24 cellular contexts compared by ENCODE assay signal in the genomic region with DNA sequence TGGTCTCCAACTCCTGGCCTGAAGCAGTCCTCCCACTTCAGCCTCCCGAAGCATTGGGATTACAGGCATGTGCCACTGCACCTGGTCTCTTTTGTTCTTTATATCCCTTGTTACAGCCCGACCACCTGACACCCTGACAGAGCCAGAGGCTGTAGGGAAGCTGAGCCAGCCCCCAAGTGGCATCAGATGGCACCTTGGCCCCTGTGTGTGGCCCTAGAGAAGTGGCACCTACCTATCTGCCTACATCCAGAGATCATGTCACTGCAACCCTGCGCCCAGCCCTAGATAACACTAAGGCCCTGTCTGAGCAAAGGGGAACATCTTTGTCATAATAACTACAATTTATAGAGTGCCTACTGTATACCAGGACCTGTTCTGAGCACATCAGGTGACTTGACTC.
DNase-seq lines count a peak whose midpoint lies in the region; ATAC-seq and TF ChIP-seq lines count a peak whose summit lies in the region.
"Had no signal": no experiment of that assay in that cellular context is flagged by ENCODE, and none has a peak within 500 bp of the region (broad histone marks: within the 10 kb centered on the region; RNA-seq: fewer than 3 reads in every experiment).

No MANE protein-coding gene starts in this region.

- no peak overlapping the region for H3K4me2 ChIP-seq in neural progenitor cell
- H3K4me2 ChIP-seq: A549; BLaER1 treated with 17β-estradiol and CSF1 and Interleukin-3, amounts not matched to agents 10 nM and 100 nM had no signal

- no peak overlapping the region for H3K27ac ChIP-seq in left ventricle myocardium inferior (replicated peaks)
- H3K27ac ChIP-seq in coronary artery: no peak overlapping the region
- H3K27ac ChIP-seq in neural progenitor cell: no peak overlapping the region
- H3K27ac ChIP-seq: 22Rv1; A549; BLaER1 treated with 17β-estradiol and CSF1 and Interleukin-3, amounts not matched to agents 10 nM and 100 nM had no signal

- TF ChIP-seq CTCF in left ventricle myocardium inferior (IDR thresholded peaks at IDR 0.05; ENCODE audit: borderline replicate concordance): no peak
- no peak for TF ChIP-seq CTCF in coronary artery (IDR thresholded peaks at IDR 0.05)
- TF ChIP-seq CTCF in neural progenitor cell (IDR thresholded peaks at IDR 0.05): no peak

- H3K9me3 ChIP-seq in left ventricle myocardium inferior (replicated peaks) (peaks cover 5% of the 10 kb centered on the region), neural progenitor cell (ENCODE audit: low read depth) (no peaks in the 10 kb centered on the region)
- H3K9me3 ChIP-seq: A549 had no signal

- H3K4me1 Mint-ChIP-seq in neural progenitor cell: peaks cover 5% of the 10 kb centered on the region
- H3K4me1 Mint-ChIP-seq in activated naive CD8-positive, alpha-beta T cell treated with anti-CD3 and anti-CD28 coated beads for 36 hours: no peaks in the 10 kb centered on the region
- H3K4me1 Mint-ChIP-seq: B cell; CD14-positive monocyte; CD4-positive, CD25-positive, alpha-beta regulatory T cell; CD8-positive, alpha-beta memory T cell had no signal

- peaks cover 7% of the 10 kb centered on the region for H3K9me3 Mint-ChIP-seq in neural progenitor cell
- H3K9me3 Mint-ChIP-seq in activated naive CD8-positive, alpha-beta T cell treated with anti-CD3 and anti-CD28 coated beads for 36 hours: no peaks in the 10 kb centered on the region

- H3K27ac Mint-ChIP-seq in neural progenitor cell: peak overlapping the region; percentile 70
- H3K27ac Mint-ChIP-seq in activated naive CD8-positive, alpha-beta T cell treated with anti-CD3 and anti-CD28 coated beads for 36 hours: no peak overlapping the region
- H3K27ac Mint-ChIP-seq: B cell; CD14-positive monocyte; CD4-positive, alpha-beta memory T cell; CD8-positive, alpha-beta memory T cell had no signal

- H3K4me3 Mint-ChIP-seq in neural progenitor cell: no peak overlapping the region
- no peak overlapping the region for H3K4me3 Mint-ChIP-seq in activated naive CD8-positive, alpha-beta T cell treated with anti-CD3 and anti-CD28 coated beads for 36 hours
- H3K4me3 Mint-ChIP-seq: B cell; CD14-positive monocyte; CD4-positive, alpha-beta memory T cell; CD4-positive, CD25-positive, alpha-beta regulatory T cell; CD8-positive, alpha-beta memory T cell had no signal

- H3F3A ChIP-seq in neural progenitor cell (ENCODE audit: low read depth): no peaks in the 10 kb centered on the region

- H4K20me1 ChIP-seq in neural progenitor cell (ENCODE audit: low read depth): no peaks in the 10 kb centered on the region

- H2AFZ ChIP-seq in neural progenitor cell (replicated peaks): no peak overlapping the region

- H3K27me3 ChIP-seq in left ventricle myocardium inferior (ENCODE audit: low read depth) (peaks cover 36% of the 10 kb centered on the region), neural progenitor cell (no peaks in the 10 kb centered on the region)
- H3K27me3 ChIP-seq: BLaER1 treated with 17β-estradiol and CSF1 and Interleukin-3, amounts not matched to agents 10 nM and 100 nM had no signal

- no peak for ATAC-seq in HG03469 (IDR thresholded peaks at IDR 0.05; ENCODE audit: unreplicated experiment)
- ATAC-seq: GM12878 had no signal

- H3K36me3 Mint-ChIP-seq in neural progenitor cell: no peaks in the 10 kb centered on the region
- H3K36me3 Mint-ChIP-seq in activated naive CD8-positive, alpha-beta T cell treated with anti-CD3 and anti-CD28 coated beads for 36 hours: no peaks in the 10 kb centered on the region
- H3K36me3 Mint-ChIP-seq: CD14-positive monocyte; CD4-positive, alpha-beta memory T cell; CD4-positive, CD25-positive, alpha-beta regulatory T cell; CD8-positive, alpha-beta memory T cell had no signal

- no peaks in the 10 kb centered on the region for H3K79me2 ChIP-seq in neural progenitor cell (ENCODE audit: low read depth)

- H3K36me3 ChIP-seq in left ventricle myocardium inferior (no peaks in the 10 kb centered on the region), neural progenitor cell (no peaks in the 10 kb centered on the region)
- H3K36me3 ChIP-seq: BLaER1 treated with 17β-estradiol and CSF1 and Interleukin-3, amounts not matched to agents 10 nM and 100 nM had no signal

- DNase-seq in cardiac septum (ENCODE audit: low spot score): peak; percentile 10
- DNase-seq in left ventricle myocardium inferior: no peak
- peak; percentile 38 for DNase-seq in coronary artery (ENCODE audit: low spot score)
- no peak for DNase-seq in neural progenitor cell (ENCODE audit: low spot score)
- no peak for DNase-seq in activated naive CD8-positive, alpha-beta T cell treated with anti-CD3 and anti-CD28 coated beads for 36 hours
- DNase-seq: AML-193; CD4-positive, alpha-beta memory T cell; CD4-positive, CD25-positive, alpha-beta regulatory T cell; CD8-positive, alpha-beta memory T cell; COR-L47; DMS 273 treated with DMSO at 0.1 percent for 48 hours; DMS153; DMS53; DMS79; DND-41; EL; GDM1 had no signal

- no peak overlapping the region for H3K4me3 ChIP-seq in left ventricle myocardium inferior
- H3K4me3 ChIP-seq in coronary artery: no peak overlapping the region
- no peak overlapping the region for H3K4me3 ChIP-seq in neural progenitor cell
- H3K4me3 ChIP-seq: A549; BLaER1 treated with 17β-estradiol and CSF1 and Interleukin-3, amounts not matched to agents 10 nM and 100 nM; GM12878 had no signal

- H3K4me1 ChIP-seq in left ventricle myocardium inferior: no peaks in the 10 kb centered on the region
- peaks cover 3% of the 10 kb centered on the region for H3K4me1 ChIP-seq in neural progenitor cell
- H3K4me1 ChIP-seq: A549; BLaER1 treated with 17β-estradiol and CSF1 and Interleukin-3, amounts not matched to agents 10 nM and 100 nM had no signal

- intact Hi-C loops in cardiac septum (cut with DNase I) (no loop called here), left ventricle myocardium inferior (cut with micrococcal nuclease) (no loop called here)

- H3K9ac ChIP-seq in neural progenitor cell: no peak overlapping the region
- H3K9ac ChIP-seq: BLaER1 treated with 17β-estradiol and CSF1 and Interleukin-3, amounts not matched to agents 10 nM and 100 nM had no signal

- peaks cover 4% of the 10 kb centered on the region for H3K27me3 Mint-ChIP-seq in neural progenitor cell (ENCODE audit: insufficient read depth, low read depth)
- H3K27me3 Mint-ChIP-seq in activated naive CD8-positive, alpha-beta T cell treated with anti-CD3 and anti-CD28 coated beads for 36 hours: peaks cover 10% of the 10 kb centered on the region
- H3K27me3 Mint-ChIP-seq: CD4-positive, CD25-positive, alpha-beta regulatory T cell had no signal

Comparison
In these comparisons a context has a peak if more than half of its experiments do, and no peak if none do; other contexts are left out.
1. DNase-seq: peak in cardiac septum (single experiment) and coronary artery (single experiment); none in left ventricle myocardium inferior (single experiment), neural progenitor cell (single experiment) and activated naive CD8-positive, alpha-beta T cell treated with anti-CD3 and anti-CD28 coated beads for 36 hours (single experiment).